ENCODE assay signal across 24 cellular contexts in the genomic region with DNA sequence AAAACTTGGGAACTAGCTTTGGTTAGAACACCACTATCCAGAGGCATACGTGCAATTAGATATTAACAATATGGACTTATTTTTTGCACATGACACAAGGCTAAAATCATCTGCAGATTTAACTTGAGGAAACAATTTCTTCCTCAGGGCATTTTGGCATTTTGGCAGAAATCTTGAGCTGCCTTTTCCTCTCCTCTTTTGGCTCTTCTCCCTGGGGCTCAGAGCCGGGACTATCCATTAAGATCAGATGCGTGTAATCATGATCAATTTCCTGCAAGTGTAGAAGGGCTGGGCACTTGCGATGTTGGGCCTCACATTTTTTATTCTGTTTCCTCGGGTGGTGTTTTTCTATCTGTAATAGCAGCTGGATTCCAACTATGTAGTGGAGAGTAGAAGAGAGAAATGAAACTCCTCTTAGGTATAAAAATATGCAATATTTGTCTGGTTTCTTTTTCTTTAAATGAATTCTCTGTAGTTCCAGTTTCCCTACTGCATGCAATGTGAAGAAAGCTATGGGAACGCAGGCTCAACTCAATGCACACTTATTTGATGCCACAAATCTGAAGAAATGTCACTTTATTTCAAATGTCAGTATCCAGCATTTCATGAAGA.
DNase-seq lines count a peak whose midpoint lies in the region; FAIRE-seq and TF ChIP-seq lines count a peak whose summit lies in the region.
"Had no signal": no experiment of that assay in that cellular context is flagged by ENCODE, and none has a peak within 500 bp of the region (broad histone marks: within the 10 kb centered on the region; RNA-seq: fewer than 3 reads in every experiment).

No MANE protein-coding gene starts in this region.

- no peak overlapping the region for H3K9ac ChIP-seq in adipocyte (ENCODE audit: low read length)
- H3K9ac ChIP-seq: GM23248 had no signal

- peak; percentile 27 for DNase-seq in GM04504 (ENCODE audit: low read depth)
- DNase-seq in adipocyte (ENCODE audit: low read depth) = peak; percentile 66
- peak; percentile 19 for DNase-seq in glutamatergic neuron
- DNase-seq in suprapubic skin (ENCODE audit: low spot score in 2 of 2) = no peak
- no peak for DNase-seq in NCI-H526 treated with DMSO at 0.1 percent for 48 hours (lab: John Stamatoyannopoulos, UW)
- DNase-seq in small intestine = no peak
- no peak for DNase-seq in HEK293T (ENCODE audit: extremely low spot score)
- DNase-seq: AML-193; GF-D8; GM23248; IMR-90; NCI-H1092; NCI-H1436 treated with DMSO at 0.1 percent for 48 hours; NCI-H2029 treated with DMSO at 0.1 percent for 48 hours; NCI-H2171 treated with DMSO at 0.1 percent for 48 hours; NCI-H446; NCI-H69; NK-92 treated with Interleukin-12 subunit alpha and Interleukin-12 subunit beta, amount 100 ng/mL, for 24 hours had no signal

- TF ChIP-seq POLR2A in suprapubic skin (IDR thresholded peaks at IDR 0.05) = no peak

- FAIRE-seq in small intestine (lab: Jason Lieb, UNC) = no peak
- FAIRE-seq: GM12891, HTR-8/SVneo, RCC 7860 had no signal

- no peak overlapping the region for H3K27ac ChIP-seq in ACC112 (ENCODE audit: low read depth, low read length)
- no peak overlapping the region for H3K27ac ChIP-seq in suprapubic skin
- H3K27ac ChIP-seq in small intestine (ENCODE audit: low read depth in 1 of 2, low read length in 1 of 2) = no peak overlapping the region
- H3K27ac ChIP-seq: GM23248 had no signal

- H3K79me2 ChIP-seq in ACC112 (ENCODE audit: control insufficient read depth, insufficient read depth, low read length, unreplicated experiment) = no peaks in the 10 kb centered on the region

- H3K36me3 Mint-ChIP-seq in glutamatergic neuron (ENCODE audit: unreplicated experiment) = no peaks in the 10 kb centered on the region
- H3K36me3 Mint-ChIP-seq: CD14-positive monocyte had no signal

- H3K27ac Mint-ChIP-seq in glutamatergic neuron (ENCODE audit: unreplicated experiment) = peak overlapping the region; percentile 60
- H3K27ac Mint-ChIP-seq: CD14-positive monocyte had no signal

- 24% methylated on average over 6 of the region's 6 CpGs for WGBS in suprapubic skin
- 67 to 82% (median 77%) methylated on average over 6 of the region's 6 CpGs for WGBS in small intestine, 3 donors

- CTCF ChIA-PET in HEK293T (lab: Yijun Ruan, JAX) = no interaction called here

- H3K4me3 Mint-ChIP-seq in glutamatergic neuron (ENCODE audit: unreplicated experiment) = no peak overlapping the region
- H3K4me3 Mint-ChIP-seq: CD14-positive monocyte had no signal

- H3K36me3 ChIP-seq in ACC112 (ENCODE audit: insufficient read depth, low read length) (no peaks in the 10 kb centered on the region), adipocyte (ENCODE audit: control insufficient read depth, insufficient read depth, low read length, severe bottlenecking) (no peaks in the 10 kb centered on the region), suprapubic skin (no peaks in the 10 kb centered on the region), small intestine (ENCODE audit: control insufficient read depth in 2 of 2, insufficient read depth in 2 of 2, low read length in 2 of 2) (no peaks in the 10 kb centered on the region)
- H3K36me3 ChIP-seq: HAP-1 had no signal

- POLR2A ChIA-PET in HEK293T (lab: Yijun Ruan, JAX) = no interaction called here

- no peak overlapping the region for H3K4me3 ChIP-seq in ACC112 (ENCODE audit: low read depth, low read length)
- no peak overlapping the region for H3K4me3 ChIP-seq in adipocyte (ENCODE audit: low read length)
- no peak overlapping the region for H3K4me3 ChIP-seq in suprapubic skin
- H3K4me3 ChIP-seq in small intestine (ENCODE audit: low read depth in 1 of 2, low read length in 2 of 2) = no peak overlapping the region
- H3K4me3 ChIP-seq: GM23248, HAP-1 had no signal

- peak overlapping the region; percentile 65 for H2AFZ ChIP-seq in ACC112 (ENCODE audit: low read length, unreplicated experiment)
- H2AFZ ChIP-seq: GM23248 had no signal

- H3K27me3 ChIP-seq in ACC112 (ENCODE audit: insufficient read depth, low read length) (no peaks in the 10 kb centered on the region), adipocyte (replicated peaks; ENCODE audit: control insufficient read depth, insufficient read depth, low read length) (no peaks in the 10 kb centered on the region), suprapubic skin (no peaks in the 10 kb centered on the region), small intestine (ENCODE audit: control insufficient read depth in 2 of 2, insufficient read depth in 2 of 2, low read length in 2 of 2) (no peaks in the 10 kb centered on the region)

- peaks cover 5% of the 10 kb centered on the region for H3K27me3 Mint-ChIP-seq in glutamatergic neuron (ENCODE audit: unreplicated experiment)

- H3K9me3 ChIP-seq in adipocyte (ENCODE audit: control insufficient read depth, low read length) (no peaks in the 10 kb centered on the region), suprapubic skin (no peaks in the 10 kb centered on the region), small intestine (ENCODE audit: control insufficient read depth, low read depth) (peaks cover 1% of the 10 kb centered on the region)
- H3K9me3 ChIP-seq: HAP-1 had no signal

- no peak for TF ChIP-seq CTCF in glutamatergic neuron (IDR thresholded peaks at IDR 0.05; ENCODE audit: partially characterized antibody, unreplicated experiment)
- no peak for TF ChIP-seq CTCF in suprapubic skin (IDR thresholded peaks at IDR 0.05)

- H3K4me1 Mint-ChIP-seq in glutamatergic neuron (ENCODE audit: low read depth, unreplicated experiment) = peaks cover 35% of the 10 kb centered on the region

- no peak for TF ChIP-seq EP300 in suprapubic skin (IDR thresholded peaks at IDR 0.05)

- H3K4me1 ChIP-seq in ACC112 (ENCODE audit: control insufficient read depth, insufficient read depth, low read length, unreplicated experiment) (no peaks in the 10 kb centered on the region), adipocyte (ENCODE audit: control insufficient read depth, insufficient read depth, low read length) (no peaks in the 10 kb centered on the region), suprapubic skin (peaks cover 5% of the 10 kb centered on the region), small intestine (ENCODE audit: control insufficient read depth in 2 of 2, insufficient read depth in 1 of 2, low read depth in 1 of 2, low read length in 1 of 2) (no peaks in the 10 kb centered on the region)
- H3K4me1 ChIP-seq: HAP-1 had no signal

- peaks cover 6% of the 10 kb centered on the region for H3K9me3 Mint-ChIP-seq in glutamatergic neuron (ENCODE audit: unreplicated experiment)

TF ChIP-seq in HEK293T, 16 proteins besides CTCF, POLR2A, EP300 and RAD21:
- TF ChIP-seq PKNOX1 (IDR thresholded peaks at IDR 0.05) (no peak), CTBP1 (IDR thresholded peaks at IDR 0.05; ENCODE audit: borderline replicate concordance) (no peak), L3MBTL2 (conservative IDR thresholded peaks at IDR 0.05) (no peak)

Comparison
In these comparisons a context has a peak if more than half of its experiments do, and no peak if none do; other contexts are left out.
1. DNase-seq: peak in GM04504 (single experiment), adipocyte (single experiment) and glutamatergic neuron (single experiment); none in suprapubic skin (0 of 2), NCI-H526 treated with DMSO at 0.1 percent for 48 hours (single experiment), small intestine (single experiment) and HEK293T (single experiment).